Comparison of ENCODE assay signal across 23 cellular contexts in the genomic region with DNA sequence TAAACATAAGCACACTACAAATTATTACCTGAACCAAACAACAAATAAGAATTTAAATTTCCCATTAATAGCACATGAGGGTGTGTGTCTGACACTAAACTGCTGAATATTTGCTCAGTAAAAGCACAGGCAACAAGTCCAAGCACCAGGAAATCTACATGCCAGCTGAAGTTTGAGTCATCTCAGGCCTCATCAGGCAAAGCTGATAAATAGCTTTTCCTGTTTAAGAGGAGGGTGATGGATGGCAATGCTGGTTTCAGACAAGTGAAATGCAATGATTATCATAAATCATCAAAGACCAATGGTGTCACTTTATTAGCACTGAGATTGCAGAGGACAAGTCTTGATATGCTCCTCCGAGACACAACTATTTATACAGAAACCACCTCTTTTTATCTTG. TPM values are rescaled to one million over a fixed set of nuclear protein-coding genes. Genes with fewer than 3 reads are reported as not detected.
"Had no signal": no experiment of that assay in that cellular context is flagged by ENCODE, and none has a peak within 500 bp of the region (broad histone marks: within the 10 kb centered on the region; RNA-seq: fewer than 3 reads in every experiment).

No MANE protein-coding gene starts in this region.

- H3K4me1 ChIP-seq: right atrium auricular region, thyroid gland had no signal

- H3K9me3 ChIP-seq: right atrium auricular region, thyroid gland had no signal

- H3K27me3 ChIP-seq: cardiac muscle cell, right atrium auricular region, thyroid gland had no signal

- H3K27ac ChIP-seq: cardiac muscle cell, right atrium auricular region, thyroid gland had no signal

- H3K36me3 ChIP-seq: cardiac muscle cell, right atrium auricular region, thyroid gland had no signal

- H3K4me3 ChIP-seq: cardiac muscle cell, right atrium auricular region, thyroid gland had no signal

- ATAC-seq: activated CD8-positive, alpha-beta memory T cell treated with anti-CD3 and anti-CD28 coated beads, Interleukin-2, amount 10 ng/mL, durations not matched to agents 7 days and 5 days; activated T-helper 17 cell treated with anti-CD3 and anti-CD28 coated beads, Interleukin-2, amount 50 U/mL, for 72 hours; left lobe of liver had no signal

- DNase-seq: activated B cell treated with CpG ODN at 0.5 μM for 24 hours; activated CD4-positive, alpha-beta memory T cell treated with anti-CD3 and anti-CD28 coated beads, Interleukin-2, amount 10 ng/mL, durations not matched to agents 7 days and 5 days; activated CD4-positive, alpha-beta T cell treated with anti-CD3 and anti-CD28 coated beads for 48 hours; activated CD8-positive, alpha-beta memory T cell treated with anti-CD3 and anti-CD28 coated beads, Interleukin-2, amount 10 ng/mL, durations not matched to agents 7 days and 5 days; activated naive CD4-positive, alpha-beta T cell; activated naive CD8-positive, alpha-beta T cell treated with anti-CD3 and anti-CD28 coated beads for 36 hours; amniotic stem cell; effector CD8-positive, alpha-beta T cell; foreskin melanocyte; hypothalamus; naive B cell; stimulated activated CD4-positive, alpha-beta T cell treated with anti-CD3 and anti-CD28 coated beads, Interleukin-12 subunit alpha, Interleukin-12 subunit beta, amount 100 ng/mL, for 4 hours; stimulated activated CD4-positive, alpha-beta T cell treated with anti-CD3 and anti-CD28 coated beads, Interleukin-1b, Interleukin-23, amount 100 ng/mL, for 48 hours; stimulated activated CD8-positive, alpha-beta memory T cell treated with anti-CD3 and anti-CD28 coated beads, Interleukin-4, amount 100 ng/mL, for 48 hours; stimulated activated naive CD4-positive, alpha-beta T cell; T-helper 2 cell; thyroid gland had no signal

RNA-seq across cellular contexts. Expression of gene LINGO2, which starts 27.9 kb away (rescaled TPM):
- total RNA-seq: activated B cell treated with CpG ODN at 0.5 μM for 24 hours; activated CD4-positive, alpha-beta memory T cell treated with anti-CD3 and anti-CD28 coated beads, Interleukin-2, amount 10 ng/mL, durations not matched to agents 7 days and 5 days; activated CD8-positive, alpha-beta memory T cell treated with anti-CD3 and anti-CD28 coated beads, Interleukin-2, amount 10 ng/mL, durations not matched to agents 7 days and 5 days; activated naive CD8-positive, alpha-beta T cell treated with anti-CD3 and anti-CD28 coated beads for 36 hours; activated T-helper 17 cell treated with anti-CD3 and anti-CD28 coated beads, Interleukin-2, amount 50 U/mL, for 72 hours; left lobe of liver; lung microvascular endothelial cell; osteoblast; right atrium auricular region had no signal
